1 cellular context compared by ENCODE assay signal in the genomic region with DNA sequence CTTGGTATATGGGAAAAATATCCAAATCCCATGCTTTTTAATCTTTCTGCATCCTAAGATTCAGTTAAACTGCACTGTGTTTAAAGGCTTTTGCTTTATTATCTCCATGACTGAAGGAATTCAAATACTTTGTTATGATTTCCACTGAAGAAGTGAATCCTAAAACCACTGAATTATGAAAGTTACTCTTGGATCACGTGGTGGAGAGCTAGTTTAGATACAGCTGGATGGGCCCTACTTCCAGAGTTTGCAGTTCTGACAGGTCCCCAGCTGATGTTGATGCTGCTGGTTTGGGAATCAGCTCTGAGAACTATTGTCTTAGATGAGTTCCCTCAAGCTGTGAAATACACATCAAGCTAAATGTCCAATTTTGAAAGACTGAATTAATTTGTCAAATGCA.
TF ChIP-seq lines count a peak whose summit lies in the region.

No MANE protein-coding gene starts in this region.

TF ChIP-seq in endothelial cell of umbilical vein, 7 proteins besides CTCF, POLR2A, EP300 and RAD21:
- no peak for TF ChIP-seq FOS (IDR thresholded peaks at IDR 0.05; ENCODE audit: borderline replicate concordance, insufficient read depth, low read length)
- TF ChIP-seq MYC (IDR thresholded peaks at IDR 0.05; ENCODE audit: low read depth, low read length), result no peak
- TF ChIP-seq JUN (IDR thresholded peaks at IDR 0.05; ENCODE audit: borderline replicate concordance, insufficient read depth, insufficient read length, low read depth), result no peak
- TF ChIP-seq EZH2 (IDR thresholded peaks at IDR 0.05; ENCODE audit: borderline replicate concordance, low read depth, low read length, severe bottlenecking), result no peak
- TF ChIP-seq GATA2 (IDR thresholded peaks at IDR 0.05; ENCODE audit: insufficient read depth, insufficient read length, low read depth, low read length), result no peak
- TF ChIP-seq, protein P1, sequence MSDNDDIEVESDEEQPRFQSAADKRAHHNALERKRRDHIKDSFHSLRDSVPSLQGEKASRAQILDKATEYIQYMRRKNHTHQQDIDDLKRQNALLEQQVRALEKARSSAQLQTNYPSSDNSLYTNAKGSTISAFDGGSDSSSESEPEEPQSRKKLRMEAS (IDR thresholded peaks at IDR 0.05; ENCODE audit: insufficient read depth, insufficient read length), result no peak
- TF ChIP-seq POLR2AphosphoS5 (IDR thresholded peaks at IDR 0.05; ENCODE audit: insufficient read depth, low read depth, low read length), result no peak
TF ChIP-seq in endothelial cell of umbilical vein: peak in this region for 0.
